ENCODE assay signal across 9 cellular contexts in genomic region chr6:160233950-160234629, GRCh38. TPM values are rescaled to one million over a fixed set of nuclear protein-coding genes. Genes with fewer than 3 reads are reported as not detected.
"Had no signal": no experiment of that assay in that cellular context is flagged by ENCODE, and none has a peak within 500 bp of the region (broad histone marks: within the 10 kb centered on the region; RNA-seq: fewer than 3 reads in every experiment).

No MANE protein-coding gene starts in this region.

RNA-seq across cellular contexts. Expression of gene SLC22A2, which starts 24.5 kb away (rescaled TPM):
- total RNA-seq: LHCN-M2, MCF 10A, NCI-H460, OCI-LY7, PC-9, Right ventricle myocardium inferior, RPMI7951, SK-MEL-5, T-cell had no signal
